In the genomic region with DNA sequence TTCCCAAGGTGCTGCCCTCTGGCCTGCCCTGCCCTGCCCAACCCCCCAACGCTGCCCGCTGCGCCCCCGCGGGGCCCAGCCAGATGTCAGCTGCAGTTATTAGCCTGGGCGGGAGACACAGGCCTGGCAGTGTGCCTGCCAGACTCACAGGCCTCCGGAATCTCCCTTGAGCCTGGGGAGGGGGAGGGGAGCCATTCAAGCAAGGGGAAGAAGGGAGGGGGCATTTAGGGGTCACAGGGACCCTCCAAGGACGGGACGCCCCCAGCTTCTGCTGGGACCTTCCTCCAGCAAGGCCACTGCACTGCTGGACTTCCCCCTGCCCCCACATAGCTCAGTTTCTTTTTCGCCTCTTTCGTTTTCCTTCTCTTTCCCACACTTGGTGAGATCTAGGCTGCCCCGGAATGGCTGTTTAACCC, we compare ENCODE assay signal across 8 cellular contexts. TPM values are rescaled to one million over a fixed set of nuclear protein-coding genes. Genes with fewer than 3 reads are reported as not detected.
A peak's percentile ranks its signal among the peaks of the same experiment; 100 is the strongest.
DNase-seq lines count a peak whose midpoint lies in the region; ATAC-seq lines count a peak whose summit lies in the region.

No MANE protein-coding gene starts in this region.

- no peaks in the 10 kb centered on the region for H3K4me1 Mint-ChIP-seq in activated T-helper 17 cell treated with anti-CD3 and anti-CD28 coated beads, Interleukin-2, amount 50 U/mL, for 72 hours

- no peaks in the 10 kb centered on the region for H3K27me3 Mint-ChIP-seq in activated T-helper 17 cell treated with anti-CD3 and anti-CD28 coated beads, Interleukin-2, amount 50 U/mL, for 72 hours

- DNase-seq in activated effector memory CD4-positive, alpha-beta T cell treated with anti-CD3 and anti-CD28 coated beads, Interleukin-2, amount 50 U/mL, for 16 hours, result peak; percentile 85
- DNase-seq in activated effector memory CD4-positive, alpha-beta T cell treated with Interleukin-2 at 50 U/mL for 16 hours, result no peak
- DNase-seq in NCI-H1694 (lab: John Stamatoyannopoulos, UW) (peak; percentile 38), globus pallidus (ENCODE audit: low spot score) (peak; percentile 75), nucleus accumbens (lab: John Stamatoyannopoulos, UW) (peak in 49 of 56 donors; percentile 17 to 84 (median 55))

- no peak for ATAC-seq in activated T-helper 17 cell treated with anti-CD3 and anti-CD28 coated beads, Interleukin-2, amount 50 U/mL, for 72 hours (replicated peaks)
- ATAC-seq in GM21529 (IDR thresholded peaks at IDR 0.05; ENCODE audit: unreplicated experiment), result no peak
- ATAC-seq in HG02759 (IDR thresholded peaks at IDR 0.05; ENCODE audit: unreplicated experiment), result no peak

- H3K4me3 Mint-ChIP-seq in activated T-helper 17 cell treated with anti-CD3 and anti-CD28 coated beads, Interleukin-2, amount 50 U/mL, for 72 hours, result peak overlapping the region; percentile 97

- peaks cover 40% of the 10 kb centered on the region for H3K36me3 Mint-ChIP-seq in activated T-helper 17 cell treated with anti-CD3 and anti-CD28 coated beads, Interleukin-2, amount 50 U/mL, for 72 hours (ENCODE audit: low read depth)

- H3K27ac Mint-ChIP-seq in activated T-helper 17 cell treated with anti-CD3 and anti-CD28 coated beads, Interleukin-2, amount 50 U/mL, for 72 hours, result peak overlapping the region; percentile 96

- H3K9me3 Mint-ChIP-seq in activated T-helper 17 cell treated with anti-CD3 and anti-CD28 coated beads, Interleukin-2, amount 50 U/mL, for 72 hours, result no peaks in the 10 kb centered on the region

RNA-seq across cellular contexts. Expression of a gene that starts 2.6 kb away (rescaled TPM):
- total RNA-seq in activated T-helper 17 cell treated with anti-CD3 and anti-CD28 coated beads, Interleukin-2, amount 50 U/mL, for 72 hours, result 100 to 1,000 TPM; 328 to 586 TPM

RNA-seq across cellular contexts. Expression of a gene that starts 12.9 kb away (rescaled TPM):
- total RNA-seq in activated T-helper 17 cell treated with anti-CD3 and anti-CD28 coated beads, Interleukin-2, amount 50 U/mL, for 72 hours, result 100 to 1,000 TPM; 307 to 415 TPM

RNA-seq across cellular contexts. Expression of a gene that starts 13.2 kb away (rescaled TPM):
- total RNA-seq in activated T-helper 17 cell treated with anti-CD3 and anti-CD28 coated beads, Interleukin-2, amount 50 U/mL, for 72 hours, result 10 to 100 TPM; 25.5 to 32.7 TPM

RNA-seq across cellular contexts. Expression of a gene that starts 13.3 kb away (rescaled TPM):
- total RNA-seq in activated T-helper 17 cell treated with anti-CD3 and anti-CD28 coated beads, Interleukin-2, amount 50 U/mL, for 72 hours, result 10 to 100 TPM; 22.5 to 44.4 TPM

RNA-seq across cellular contexts. Expression of a gene that starts 17.7 kb away (rescaled TPM):
- total RNA-seq in activated T-helper 17 cell treated with anti-CD3 and anti-CD28 coated beads, Interleukin-2, amount 50 U/mL, for 72 hours, result 10 to 100 TPM; 30.1 to 53.5 TPM
